Comparison of ENCODE assay signal across 1 cellular context in genomic region chr9:120698766-120699165, GRCh38.
TF ChIP-seq lines count a peak whose summit lies in the region.

No MANE protein-coding gene starts in this region.

TF ChIP-seq in HepG2, 621 proteins besides CTCF, POLR2A, EP300 and RAD21 (continued from another document):
- TF ChIP-seq MAX (IDR thresholded peaks at IDR 0.05): no peak
- no peak for TF ChIP-seq ZNF780A (CRISPR knock-in tag; IDR thresholded peaks at IDR 0.05)
- TF ChIP-seq ZBTB40 (IDR thresholded peaks at IDR 0.05): no peak
- TF ChIP-seq ZBTB40 (CRISPR knock-in tag; IDR thresholded peaks at IDR 0.05): no peak
- no peak for TF ChIP-seq ZMYM4 (CRISPR knock-in tag; IDR thresholded peaks at IDR 0.05)
- no peak for TF ChIP-seq ZBTB46 (CRISPR knock-in tag; IDR thresholded peaks at IDR 0.05; ENCODE audit: borderline replicate concordance)
- no peak for TF ChIP-seq HBP1 (CRISPR knock-in tag; IDR thresholded peaks at IDR 0.05; ENCODE audit: low read depth)
